ENCODE assay signal across 19 cellular contexts in genomic region chr1:103363008-103363365, GRCh38.
"Had no signal": no experiment of that assay in that cellular context is flagged by ENCODE, and none has a peak within 500 bp of the region (broad histone marks: within the 10 kb centered on the region; RNA-seq: fewer than 3 reads in every experiment).

No MANE protein-coding gene starts in this region.

- H3K27ac Mint-ChIP-seq: effector memory CD8-positive, alpha-beta T cell; immature natural killer cell; naive thymus-derived CD4-positive, alpha-beta T cell; stimulated activated naive B cell treated with anti-CD40 and anti-IgM and Interleukin-4, amounts not matched to agents 10 μg/mL and 1 μg/mL and 100 μg/mL, for 72 hours had no signal

- ATAC-seq: effector memory CD8-positive, alpha-beta T cell; esophagus mucosa; naive thymus-derived CD4-positive, alpha-beta T cell; sciatic nerve; stimulated activated naive B cell treated with anti-CD40 and anti-IgM and Interleukin-4, amounts not matched to agents 10 μg/mL and 1 μg/mL and 100 μg/mL, for 72 hours had no signal

- H3K4me3 Mint-ChIP-seq: effector memory CD8-positive, alpha-beta T cell; immature natural killer cell; naive thymus-derived CD4-positive, alpha-beta T cell; neural crest cell; stimulated activated naive B cell treated with anti-CD40 and anti-IgM and Interleukin-4, amounts not matched to agents 10 μg/mL and 1 μg/mL and 100 μg/mL, for 72 hours had no signal

- DNase-seq: activated CD4-positive, alpha-beta T cell treated with anti-CD3 and anti-CD28 coated beads, Interleukin-2, amount 50 U/mL, for 4 hours; activated CD4-positive, CD25-positive, alpha-beta regulatory T cell treated with anti-CD3 and anti-CD28 coated beads, Interleukin-2, amount 50 U/mL, for 72 hours; amygdala; colonic mucosa; dorsolateral prefrontal cortex; effector memory CD8-positive, alpha-beta T cell; foreskin melanocyte; immature natural killer cell; left ventricle myocardium inferior; naive thymus-derived CD4-positive, alpha-beta T cell; posterior cingulate gyrus; small intestine; stimulated activated CD4-positive, alpha-beta T cell treated with anti-CD3 and anti-CD28 coated beads, Interleukin-15, amount 100 ng/mL, for 24 hours; stimulated activated naive B cell treated with anti-CD40 and anti-IgM and Interleukin-4, amounts not matched to agents 10 μg/mL and 1 μg/mL and 100 μg/mL, for 72 hours; upper lobe of left lung; WERI-Rb-1 had no signal

- H3K27me3 Mint-ChIP-seq: effector memory CD8-positive, alpha-beta T cell; naive thymus-derived CD4-positive, alpha-beta T cell; stimulated activated naive B cell treated with anti-CD40 and anti-IgM and Interleukin-4, amounts not matched to agents 10 μg/mL and 1 μg/mL and 100 μg/mL, for 72 hours had no signal

- H3K4me1 Mint-ChIP-seq: immature natural killer cell; naive thymus-derived CD4-positive, alpha-beta T cell; neural crest cell; stimulated activated naive B cell treated with anti-CD40 and anti-IgM and Interleukin-4, amounts not matched to agents 10 μg/mL and 1 μg/mL and 100 μg/mL, for 72 hours had no signal

- H3K36me3 Mint-ChIP-seq: immature natural killer cell; naive thymus-derived CD4-positive, alpha-beta T cell; stimulated activated naive B cell treated with anti-CD40 and anti-IgM and Interleukin-4, amounts not matched to agents 10 μg/mL and 1 μg/mL and 100 μg/mL, for 72 hours had no signal
